ENCODE assay signal across 1 cellular context in the genomic region with DNA sequence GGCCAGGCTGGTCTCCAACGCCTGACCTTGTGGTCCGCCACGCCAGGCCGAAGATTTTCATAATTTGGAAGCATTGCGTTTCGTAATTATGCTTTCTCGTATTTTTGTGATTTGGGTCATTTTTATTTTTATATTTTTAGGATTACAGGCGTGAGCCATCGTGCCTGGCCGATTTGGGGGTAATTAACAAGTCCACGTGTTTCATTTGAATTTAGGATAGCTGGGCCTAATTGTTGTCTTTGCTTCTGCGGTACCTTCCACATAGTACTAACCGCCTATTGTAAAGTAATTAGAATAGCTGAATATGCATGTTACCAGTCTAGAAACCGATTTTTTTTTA.
TF ChIP-seq lines count a peak whose summit lies in the region.

No MANE protein-coding gene starts in this region.

TF ChIP-seq in liver, 16 proteins besides CTCF, POLR2A, EP300 and RAD21 (continued from another document):
- TF ChIP-seq REST (IDR thresholded peaks at IDR 0.05): no peak
- TF ChIP-seq HNF4G (IDR thresholded peaks at IDR 0.05): no peak
- TF ChIP-seq EGR1 (IDR thresholded peaks at IDR 0.05; ENCODE audit: low read depth in 2 of 2): no peak
- TF ChIP-seq SP1 (IDR thresholded peaks at IDR 0.05): no peak
- TF ChIP-seq YY1 (IDR thresholded peaks at IDR 0.05): no peak
- no peak for TF ChIP-seq TAF1 (conservative IDR thresholded peaks at IDR 0.05)
